Comparison of ENCODE assay signal across 10 cellular contexts in the genomic region with DNA sequence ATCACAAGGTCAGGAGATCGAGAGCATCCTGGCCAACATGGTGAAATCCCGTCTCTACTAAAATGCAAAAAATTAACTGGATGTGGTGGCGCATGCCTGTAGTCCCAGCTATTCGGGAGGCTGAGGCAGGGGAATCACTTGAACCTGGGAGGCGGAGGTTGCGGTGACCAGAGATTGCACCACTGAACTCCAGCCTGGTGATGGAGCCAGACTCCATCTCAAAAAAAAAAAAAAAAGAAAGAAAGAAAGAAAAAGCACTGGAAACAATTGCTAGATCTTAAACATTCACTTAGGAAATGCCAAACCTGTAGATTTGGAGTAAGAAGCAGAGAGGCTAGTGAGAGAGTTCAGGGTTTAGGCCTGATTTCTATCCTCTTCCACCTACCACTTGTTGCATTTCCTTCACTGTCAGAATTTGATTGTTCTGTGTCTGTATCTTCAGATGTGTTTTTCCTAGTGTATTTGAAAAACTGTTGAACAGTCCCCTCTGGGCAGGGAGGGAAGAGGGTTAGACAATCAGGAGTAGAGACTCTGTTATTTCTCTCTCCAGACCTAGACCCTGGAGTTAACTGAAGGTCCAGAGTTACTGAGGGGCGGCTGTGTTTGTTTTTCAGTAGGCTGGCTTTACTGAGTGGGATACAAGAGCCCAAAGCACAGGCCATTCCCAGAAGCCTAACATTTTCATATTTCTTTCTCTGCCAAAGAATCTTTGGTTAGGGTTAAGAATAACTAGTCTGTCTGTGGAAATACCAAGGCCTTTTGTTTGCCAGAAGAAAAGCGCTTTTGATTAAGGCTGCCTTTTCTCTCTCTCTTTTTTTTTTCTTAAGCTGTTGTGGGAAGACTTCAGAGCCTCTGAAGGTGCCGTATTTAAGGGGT. TPM values are rescaled to one million over a fixed set of nuclear protein-coding genes. Genes with fewer than 3 reads are reported as not detected.
DNase-seq lines count a peak whose midpoint lies in the region; ATAC-seq and TF ChIP-seq lines count a peak whose summit lies in the region.
"Had no signal": no experiment of that assay in that cellular context is flagged by ENCODE, and none has a peak within 500 bp of the region (broad histone marks: within the 10 kb centered on the region; RNA-seq: fewer than 3 reads in every experiment).

No MANE protein-coding gene starts in this region.

- no peaks in the 10 kb centered on the region for H3K36me3 ChIP-seq in vagina

- H3K4me3 Mint-ChIP-seq in nephron: peak overlapping the region in 2 of 3 experiments; percentile 21 to 54
- H3K4me3 Mint-ChIP-seq: activated CD8-positive, alpha-beta T cell treated with anti-CD3 and anti-CD28 coated beads, Interleukin-2, amount 10 ng/mL, durations not matched to agents 7 days and 5 days had no signal

- peaks cover 83% of the 10 kb centered on the region for H3K4me1 Mint-ChIP-seq in nephron

- DNase-seq in NCI-H2029 treated with DMSO at 0.1 percent for 48 hours (lab: John Stamatoyannopoulos, UW): peak; percentile 98
- DNase-seq in NCI-H2029 (lab: John Stamatoyannopoulos, UW): no peak
- DNase-seq in fibroblast of peridontal ligament (ENCODE audit: extremely low read depth): peak; percentile 77
- no peak for DNase-seq in vagina (ENCODE audit: extremely low spot score in 2 of 2)
- DNase-seq in DMS153 treated with DMSO at 0.1 percent for 48 hours (lab: John Stamatoyannopoulos, UW; ENCODE audit: unreplicated experiment): no peak
- DNase-seq in GM10248 (ENCODE audit: extremely low spot score): no peak
- DNase-seq: activated CD8-positive, alpha-beta T cell treated with anti-CD3 and anti-CD28 coated beads, Interleukin-2, amount 10 ng/mL, durations not matched to agents 7 days and 5 days; SIG-M5 had no signal

- CTCF ChIA-PET in GM10248 (lab: Yijun Ruan, JAX): interaction anchor here (0.7 to 1.4 kb wide), 2 partner anchors 11 to 18 kb away, joined by 4 to 5 read pairs; no protein-coding TSS in a partner anchor

- POLR2A ChIA-PET in GM10248 (lab: Yijun Ruan, JAX): no interaction called here

- H3K36me3 Mint-ChIP-seq in nephron (ENCODE audit: low read depth): no peaks in the 10 kb centered on the region

- TF ChIP-seq POLR2A in vagina (IDR thresholded peaks at IDR 0.05): no peak

- no peaks in the 10 kb centered on the region for H3K9me3 Mint-ChIP-seq in nephron

- H3K4me1 ChIP-seq in vagina: peaks cover 41% of the 10 kb centered on the region

- ATAC-seq in GM18498 (IDR thresholded peaks at IDR 0.05; ENCODE audit: unreplicated experiment): no peak
- ATAC-seq: activated CD8-positive, alpha-beta T cell treated with anti-CD3 and anti-CD28 coated beads, Interleukin-2, amount 10 ng/mL, durations not matched to agents 7 days and 5 days had no signal

- intact Hi-C loops in vagina (cut with DNase I): no loop called here

- no peaks in the 10 kb centered on the region for H3K27me3 ChIP-seq in vagina

- H3K9me3 ChIP-seq in vagina: no peaks in the 10 kb centered on the region

- H3K4me3 ChIP-seq in vagina: no peak overlapping the region

- peak overlapping the region; percentile 8 for H3K27ac ChIP-seq in vagina

- H3K27me3 Mint-ChIP-seq in nephron (ENCODE audit: low read depth): no peaks in the 10 kb centered on the region

- TF ChIP-seq CTCF in nephron (IDR thresholded peaks at IDR 0.05; ENCODE audit: unreplicated experiment in 3 of 3) (no peak), vagina (IDR thresholded peaks at IDR 0.05) (no peak), GM10248 (IDR thresholded peaks at IDR 0.05; ENCODE audit: control extremely low read depth, extremely low read depth, low read depth, missing control alignments) (no peak)

- H3K27ac Mint-ChIP-seq in nephron: peak overlapping the region; percentile 72 to 91 (median 89)
- H3K27ac Mint-ChIP-seq: activated CD8-positive, alpha-beta T cell treated with anti-CD3 and anti-CD28 coated beads, Interleukin-2, amount 10 ng/mL, durations not matched to agents 7 days and 5 days had no signal

RNA-seq across cellular contexts. Expression of gene MACF1, which starts 31.1 kb away (rescaled TPM):
- total RNA-seq in vagina: 291 TPM

Comparison
In these comparisons a context has a peak if more than half of its experiments do, and no peak if none do; other contexts are left out.
1. DNase-seq: peak in NCI-H2029 treated with DMSO at 0.1 percent for 48 hours (single experiment) and fibroblast of peridontal ligament (single experiment); none in NCI-H2029 (single experiment), vagina (0 of 2), DMS153 treated with DMSO at 0.1 percent for 48 hours (single experiment) and GM10248 (single experiment).